31 cellular contexts compared by ENCODE assay signal in genomic region chr4:95386410-95386809, GRCh38.
"Had no signal": no experiment of that assay in that cellular context is flagged by ENCODE, and none has a peak within 500 bp of the region (broad histone marks: within the 10 kb centered on the region; RNA-seq: fewer than 3 reads in every experiment).

No MANE protein-coding gene starts in this region.

- H3K4me3 Mint-ChIP-seq: activated CD4-positive, alpha-beta memory T cell treated with anti-CD3 and anti-CD28 coated beads for 36 hours; activated CD4-positive, alpha-beta T cell treated with anti-CD3 and anti-CD28 coated beads, Interleukin-2, amount 10 ng/mL, durations not matched to agents 24 days and 14 days; activated naive CD4-positive, alpha-beta T cell treated with anti-CD3 and anti-CD28 coated beads for 36 hours; activated naive CD8-positive, alpha-beta T cell treated with anti-CD3 and anti-CD28 coated beads for 36 hours; activated T-helper 1 cell treated with anti-CD3 and anti-CD28 coated beads, Interleukin-12 subunit alpha, Interleukin-12 subunit beta, Interleukin-2, Interleukin-4 antibody, amounts not matched to agents 30 ng/mL and 10 ng/mL and 1 ng/mL, durations not matched to agents 14 hours and 24 hours and 36 hours; brain; effector memory CD8-positive, alpha-beta T cell; naive thymus-derived CD8-positive, alpha-beta T cell; neural crest cell; T-helper 1 cell treated with Interleukin-12 subunit alpha and Interleukin-12 subunit beta and Interleukin-4 antibody, amounts not matched to agents 30 μg/mL and 1 μg/mL, for 36 hours had no signal

- DNase-seq: activated CD4-positive, alpha-beta memory T cell treated with anti-CD3 and anti-CD28 coated beads for 36 hours; activated CD4-positive, alpha-beta T cell treated with anti-CD3 and anti-CD28 coated beads, Interleukin-2, amount 10 ng/mL, durations not matched to agents 24 days and 14 days; activated CD8-positive, alpha-beta memory T cell treated with anti-CD3 and anti-CD28 coated beads, Interleukin-2, amount 50 U/mL, for 4 hours; activated effector memory CD4-positive, alpha-beta T cell treated with anti-CD3 and anti-CD28 coated beads, Interleukin-2, amount 50 U/mL, for 16 hours; activated naive CD4-positive, alpha-beta T cell treated with anti-CD3 and anti-CD28 coated beads for 36 hours; activated naive CD8-positive, alpha-beta T cell treated with anti-CD3 and anti-CD28 coated beads for 36 hours; activated T-cell treated with anti-CD3 and anti-CD28 coated beads, Interleukin-2, amount 50 U/mL, for 1 hour; adrenal gland; dorsolateral prefrontal cortex; effector memory CD8-positive, alpha-beta T cell; erythroblast; gastrocnemius medialis; glutamatergic neuron; naive thymus-derived CD8-positive, alpha-beta T cell; right cardiac atrium; stimulated activated CD4-positive, alpha-beta T cell treated with anti-CD3 and anti-CD28 coated beads, Interleukin-15, amount 100 ng/mL, for 24 hours; stimulated activated CD4-positive, alpha-beta T cell treated with anti-CD3 and anti-CD28 coated beads, Interleukin-2, amount 100 ng/mL, for 24 hours; stimulated activated naive CD4-positive, alpha-beta T cell; T-helper 9 cell; trophoblast cell; uterus had no signal

- H3K4me2 ChIP-seq: hepatocyte had no signal

- H3K9me3 ChIP-seq: adrenal gland, ascending aorta, gastrocnemius medialis, uterus had no signal

- H3K4me1 Mint-ChIP-seq: activated CD4-positive, alpha-beta T cell treated with anti-CD3 and anti-CD28 coated beads, Interleukin-2, amount 10 ng/mL, durations not matched to agents 24 days and 14 days; activated naive CD8-positive, alpha-beta T cell treated with anti-CD3 and anti-CD28 coated beads for 36 hours; naive thymus-derived CD8-positive, alpha-beta T cell; neural crest cell had no signal

- H3K4me3 ChIP-seq: adrenal gland, ascending aorta, cardiac muscle cell, coronary artery, dorsolateral prefrontal cortex, gastrocnemius medialis, hepatocyte, uterus had no signal

- H3K27ac ChIP-seq: adrenal gland, ascending aorta, cardiac muscle cell, coronary artery, gastrocnemius medialis, hepatocyte, uterus, VCaP had no signal

- H2AFZ ChIP-seq: hepatocyte had no signal

- H3K27me3 Mint-ChIP-seq: activated CD4-positive, alpha-beta memory T cell treated with anti-CD3 and anti-CD28 coated beads for 36 hours; effector memory CD8-positive, alpha-beta T cell had no signal

- H3K79me2 ChIP-seq: hepatocyte had no signal

- H3K9me3 Mint-ChIP-seq: activated CD4-positive, alpha-beta memory T cell treated with anti-CD3 and anti-CD28 coated beads for 36 hours; activated CD4-positive, alpha-beta T cell treated with anti-CD3 and anti-CD28 coated beads, Interleukin-2, amount 10 ng/mL, durations not matched to agents 24 days and 14 days; activated naive CD4-positive, alpha-beta T cell treated with anti-CD3 and anti-CD28 coated beads for 36 hours; activated naive CD8-positive, alpha-beta T cell treated with anti-CD3 and anti-CD28 coated beads for 36 hours; activated T-helper 1 cell treated with anti-CD3 and anti-CD28 coated beads, Interleukin-12 subunit alpha, Interleukin-12 subunit beta, Interleukin-2, Interleukin-4 antibody, amounts not matched to agents 30 ng/mL and 10 ng/mL and 1 ng/mL, durations not matched to agents 14 hours and 24 hours and 36 hours; brain; naive thymus-derived CD8-positive, alpha-beta T cell; neural crest cell; T-helper 1 cell treated with Interleukin-12 subunit alpha and Interleukin-12 subunit beta and Interleukin-4 antibody, amounts not matched to agents 30 μg/mL and 1 μg/mL, for 36 hours had no signal

- H3K36me3 Mint-ChIP-seq: activated CD4-positive, alpha-beta memory T cell treated with anti-CD3 and anti-CD28 coated beads for 36 hours; activated naive CD8-positive, alpha-beta T cell treated with anti-CD3 and anti-CD28 coated beads for 36 hours; brain; naive thymus-derived CD8-positive, alpha-beta T cell had no signal

- H3K27me3 ChIP-seq: adrenal gland, ascending aorta, cardiac muscle cell, dorsolateral prefrontal cortex, gastrocnemius medialis, hepatocyte, uterus had no signal

- ATAC-seq: activated CD4-positive, CD25-positive, alpha-beta regulatory T cell treated with anti-CD3 and anti-CD28 coated beads, Interleukin-2, amount 50 U/mL, for 24 hours; effector memory CD8-positive, alpha-beta T cell; gastrocnemius medialis; naive thymus-derived CD8-positive, alpha-beta T cell; right cardiac atrium had no signal

- H3K4me1 ChIP-seq: adrenal gland, ascending aorta, gastrocnemius medialis, uterus had no signal

- H3K27ac Mint-ChIP-seq: activated CD4-positive, alpha-beta memory T cell treated with anti-CD3 and anti-CD28 coated beads for 36 hours; activated CD4-positive, alpha-beta T cell treated with anti-CD3 and anti-CD28 coated beads, Interleukin-2, amount 10 ng/mL, durations not matched to agents 24 days and 14 days; activated naive CD4-positive, alpha-beta T cell treated with anti-CD3 and anti-CD28 coated beads for 36 hours; activated naive CD8-positive, alpha-beta T cell treated with anti-CD3 and anti-CD28 coated beads for 36 hours; activated T-helper 1 cell treated with anti-CD3 and anti-CD28 coated beads, Interleukin-12 subunit alpha, Interleukin-12 subunit beta, Interleukin-2, Interleukin-4 antibody, amounts not matched to agents 30 ng/mL and 10 ng/mL and 1 ng/mL, durations not matched to agents 14 hours and 24 hours and 36 hours; brain; effector memory CD8-positive, alpha-beta T cell; T-helper 1 cell treated with Interleukin-12 subunit alpha and Interleukin-12 subunit beta and Interleukin-4 antibody, amounts not matched to agents 30 μg/mL and 1 μg/mL, for 36 hours had no signal

- H3K36me3 ChIP-seq: adrenal gland, ascending aorta, cardiac muscle cell, gastrocnemius medialis, uterus had no signal
